14 cellular contexts compared by ENCODE assay signal in genomic region chr10:123584419-123584775, GRCh38.
DNase-seq lines count a peak whose midpoint lies in the region; ATAC-seq, FAIRE-seq and TF ChIP-seq lines count a peak whose summit lies in the region.
"Had no signal": no experiment of that assay in that cellular context is flagged by ENCODE, and none has a peak within 500 bp of the region (broad histone marks: within the 10 kb centered on the region; RNA-seq: fewer than 3 reads in every experiment).

No MANE protein-coding gene starts in this region.

- H3K9ac ChIP-seq in HepG2 (ENCODE audit: insufficient read depth, low read depth, low read length) (no peak overlapping the region), H1 (replicated peaks in 1 of 4; ENCODE audit: extremely low read depth in 1 of 4, low read depth in 3 of 4, low read length in 3 of 4) (no peak overlapping the region), mesendoderm (ENCODE audit: low read length) (no peak overlapping the region)
- H3K9ac ChIP-seq: BLaER1 treated with 17β-estradiol and CSF1 and Interleukin-3, amounts not matched to agents 10 nM and 100 nM had no signal

- no peak overlapping the region for H3K14ac ChIP-seq in H1 (ENCODE audit: insufficient read length)

- in situ Hi-C loops in HepG2 (cut with HindIII; ENCODE audit: extremely low pct_ligation_motif_present, low pct_unique_long_range_greater_than_20kb) = loop anchor here (5.0 to 10.0 kb wide), 2 partner anchors 383 to 800 kb away; no protein-coding TSS in a partner anchor

- TF ChIP-seq EP300 in HepG2 (IDR thresholded peaks at IDR 0.05; ENCODE audit: low read depth in 2 of 2, low read length in 2 of 2) (no peak), HepG2 (CRISPR knock-in tag; IDR thresholded peaks at IDR 0.05; ENCODE audit: borderline replicate concordance) (no peak), H1 (IDR thresholded peaks at IDR 0.05; ENCODE audit: borderline replicate concordance in 1 of 2, low read depth in 2 of 2, low read length in 2 of 2) (no peak)

- H2BK5ac ChIP-seq in H1 (ENCODE audit: low read depth, low read length) = no peak overlapping the region
- no peak overlapping the region for H2BK5ac ChIP-seq in mesendoderm (ENCODE audit: low read length)

- H3K36me3 ChIP-seq in HepG2 (replicated peaks in 1 of 2; ENCODE audit: control insufficient read depth in 1 of 2, insufficient read depth in 2 of 2, low read length in 2 of 2) (no peaks in the 10 kb centered on the region), right lobe of liver (no peaks in the 10 kb centered on the region), H1 (ENCODE audit: control insufficient read depth in 2 of 4, insufficient read depth in 4 of 4, low read length in 3 of 4) (no peaks in the 10 kb centered on the region), mesendoderm (ENCODE audit: control insufficient read depth, insufficient read depth, low read length) (no peaks in the 10 kb centered on the region)
- H3K36me3 ChIP-seq: BLaER1 treated with 17β-estradiol and CSF1 and Interleukin-3, amounts not matched to agents 10 nM and 100 nM had no signal

- no peak overlapping the region for H3K4me2 ChIP-seq in HepG2 (ENCODE audit: low read depth, low read length)
- H3K4me2 ChIP-seq in H1 (ENCODE audit: insufficient read depth in 1 of 2, low read depth in 2 of 2, low read length in 2 of 2) = no peak overlapping the region
- H3K4me2 ChIP-seq in mesendoderm (ENCODE audit: low read length) = no peak overlapping the region
- H3K4me2 ChIP-seq: BLaER1 treated with 17β-estradiol and CSF1 and Interleukin-3, amounts not matched to agents 10 nM and 100 nM; PC-9 had no signal

- H3K4me3 ChIP-seq in HepG2 (replicated peaks in 1 of 3; ENCODE audit: insufficient read depth in 1 of 3, low read depth in 2 of 3, low read length in 3 of 3) (no peak overlapping the region), right lobe of liver (no peak overlapping the region), H1 (ENCODE audit: extremely low read depth in 1 of 4, insufficient read depth in 2 of 4, low read depth in 3 of 4, low read length in 4 of 4) (no peak overlapping the region), mesendoderm (ENCODE audit: low read length) (no peak overlapping the region)
- H3K4me3 ChIP-seq: BLaER1 treated with 17β-estradiol and CSF1 and Interleukin-3, amounts not matched to agents 10 nM and 100 nM; PC-9 had no signal

- H4K8ac ChIP-seq in H1 (ENCODE audit: extremely low read depth, insufficient read depth, low read length) (no peak overlapping the region), mesendoderm (ENCODE audit: low read depth, low read length) (no peak overlapping the region)

- H2AK5ac ChIP-seq in H1 (ENCODE audit: low read depth, low read length) (no peak overlapping the region), mesendoderm (ENCODE audit: low read length) (no peak overlapping the region)

- no peaks in the 10 kb centered on the region for H4K20me1 ChIP-seq in HepG2 (ENCODE audit: insufficient read depth, low read length)
- no peaks in the 10 kb centered on the region for H4K20me1 ChIP-seq in H1 (replicated peaks in 1 of 2; ENCODE audit: control insufficient read depth in 1 of 2, insufficient read depth in 2 of 2, low read length in 2 of 2)

- intact Hi-C loops in HepG2 (cut with micrococcal nuclease; ENCODE audit: unreplicated experiment) (no loop called here), right lobe of liver (cut with DNase I) (loop anchor here (5.0 kb wide), 1 partner anchor 383 kb away; no protein-coding TSS in a partner anchor)

- POLR2A ChIA-PET in HepG2 (lab: Yijun Ruan, JAX) (no interaction called here), H1 (lab: Charles Lee; ENCODE audit: partially characterized antibody) (no interaction called here)

- DNase-seq in HepG2 (ENCODE audit: low spot score) (no peak), right lobe of liver (no peak), H1 (ENCODE audit: low read depth in 1 of 2, low spot score in 2 of 2) (peak in 1 of 2 experiments; percentile 54), mesendoderm (peak; percentile 40), RCC 7860 (ENCODE audit: low spot score) (no peak), MV-4-11 (lab: John Stamatoyannopoulos, UW) (no peak), HuH-7.5 (ENCODE audit: low spot score) (no peak)
- DNase-seq: CD8-positive, alpha-beta memory T cell; GF-D8 had no signal

- H3K79me2 ChIP-seq in HepG2 (ENCODE audit: insufficient read depth, low read length) = no peaks in the 10 kb centered on the region
- H3K79me2 ChIP-seq in H1 (ENCODE audit: control insufficient read depth in 1 of 2, insufficient read depth in 2 of 2, low read length in 2 of 2) = no peaks in the 10 kb centered on the region
- H3K79me2 ChIP-seq in mesendoderm (ENCODE audit: control insufficient read depth, insufficient read depth, low read length) = no peaks in the 10 kb centered on the region

- FAIRE-seq in HepG2 (lab: Jason Lieb, UNC) (no peak), H1 (lab: Jason Lieb, UNC) (no peak), RCC 7860 (lab: Jason Lieb, UNC) (no peak)
- FAIRE-seq: A204.1, GM12891, H54 had no signal

- H3K23me2 ChIP-seq in H1 (ENCODE audit: low read depth, low read length) = no peaks in the 10 kb centered on the region; the same call in 1 of the 2 replicates

- H3K27ac ChIP-seq in HepG2 (ENCODE audit: extremely low read length, insufficient read depth, low read length) = no peak overlapping the region
- H3K27ac ChIP-seq in right lobe of liver = no peak overlapping the region
- H3K27ac ChIP-seq in H1 (ENCODE audit: low read depth, low read length) = no peak overlapping the region
- no peak overlapping the region for H3K27ac ChIP-seq in mesendoderm (ENCODE audit: low read depth, low read length)
- H3K27ac ChIP-seq: BLaER1 treated with 17β-estradiol and CSF1 and Interleukin-3, amounts not matched to agents 10 nM and 100 nM; PC-9 had no signal

- no peak overlapping the region for H3K56ac ChIP-seq in H1 (replicated peaks; ENCODE audit: insufficient read length, low read depth, low read length)
- H3K56ac ChIP-seq in mesendoderm (ENCODE audit: low read length) = no peak overlapping the region

- H3K18ac ChIP-seq in H1 (ENCODE audit: extremely low read depth, low read length) (peak overlapping the region; percentile 21; the same call in 1 of the 2 replicates), mesendoderm (ENCODE audit: low read length) (no peak overlapping the region)

- H3K9me3 ChIP-seq in HepG2 (ENCODE audit: low read length) = no peaks in the 10 kb centered on the region
- no peaks in the 10 kb centered on the region for H3K9me3 ChIP-seq in right lobe of liver
- H3K9me3 ChIP-seq in H1 (ENCODE audit: insufficient read depth in 2 of 2, low read depth in 1 of 2, low read length in 1 of 2) = no peaks in the 10 kb centered on the region
- H3K9me3 ChIP-seq: BLaER1 treated with 17β-estradiol and CSF1 and Interleukin-3, amounts not matched to agents 10 nM and 100 nM had no signal

- H2BK20ac ChIP-seq in H1 (ENCODE audit: low read length) = 0 out of 2 replicates have a peak overlapping the region, but pooled peaks have one; percentile 66

- H4K5ac ChIP-seq in H1 (ENCODE audit: insufficient read length, low read depth, low read length) (no peak overlapping the region), mesendoderm (ENCODE audit: low read length) (no peak overlapping the region)

- 78% methylated on average over 6 of the region's 12 CpGs for WGBS in HepG2 (ENCODE audit: low lambda C conversion rate)
- 50% methylated on average over 1 of the region's 12 CpGs for WGBS in right lobe of liver (ENCODE audit: insufficient coverage, low coverage, low lambda C conversion rate, missing lambda C conversion rate)
- 93% methylated on average over 11 of the region's 12 CpGs; no CpG with 5 or more reads in 1 of the 2 experiments for WGBS in H1 (ENCODE audit: extremely low coverage in 1 of 2, insufficient coverage in 1 of 2, insufficient read length in 1 of 2, insufficient replicate concordance in 2 of 2, low coverage in 1 of 2, low lambda C conversion rate in 2 of 2, missing lambda C conversion rate in 1 of 2), 2 experiments
- no CpG with 5 or more reads among the region's 12 CpGs for WGBS in mesendoderm (ENCODE audit: extremely low coverage, insufficient coverage, low lambda C conversion rate)

- CTCF ChIA-PET in HepG2 (lab: Yijun Ruan, JAX; ENCODE audit: low intra/inter-chr PET ratio, low total read pairs) = interaction anchor here (3.7 kb wide), 1 partner anchor 382 kb away, joined by 64 read pairs; no protein-coding TSS in a partner anchor
- CTCF ChIA-PET in H1 (lab: Charles Lee; ENCODE audit: partially characterized antibody) = interaction anchor here (0.7 to 14.2 kb wide), 23 partner anchors 10 to 633 kb away, joined by 3 to 401 read pairs (median 4); partner anchors contain the start of gene GPR26

- H3K23ac ChIP-seq in H1 (ENCODE audit: insufficient read length) (no peak overlapping the region), mesendoderm (ENCODE audit: low read length) (no peak overlapping the region)

- peak overlapping the region; percentile 53; the same call in 1 of the 2 replicates for H2BK12ac ChIP-seq in H1 (ENCODE audit: low read depth, low read length)

- ATAC-seq in HepG2 = no peak
- no peak for ATAC-seq in right lobe of liver

- no peak overlapping the region for H2AFZ ChIP-seq in HepG2 (ENCODE audit: low read length)
- 0 out of 2 replicates have a peak overlapping the region, but pooled peaks have one; percentile 69 for H2AFZ ChIP-seq in H1 (ENCODE audit: low read length)
- H2AFZ ChIP-seq: PC-9 had no signal

- TF ChIP-seq RAD21 in HepG2 (CRISPR knock-in tag; IDR thresholded peaks at IDR 0.05) (no peak), H1 (IDR thresholded peaks at IDR 0.05 in 1 of 2, conservative IDR thresholded peaks at IDR 0.05 in 1 of 2; ENCODE audit: low read depth in 2 of 2, low read length in 2 of 2) (peak; percentile 34 to 40; a peak in 3 of 4 replicates)

- TF ChIP-seq POLR2A in HepG2 (IDR thresholded peaks at IDR 0.05; ENCODE audit: insufficient read depth in 1 of 2, low read depth in 2 of 2, low read length in 2 of 2) = no peak
- TF ChIP-seq POLR2A in right lobe of liver (IDR thresholded peaks at IDR 0.05) = no peak
- TF ChIP-seq POLR2A in H1 (IDR thresholded peaks at IDR 0.05; ENCODE audit: control extremely low read depth in 1 of 2, low read depth in 2 of 2, low read length in 2 of 2) = no peak

- TF ChIP-seq CTCF in HepG2 (CRISPR knock-in tag; IDR thresholded peaks at IDR 0.05) (peak; percentile 12; the same call in 1 of the 2 replicates), right lobe of liver (IDR thresholded peaks at IDR 0.05) (no peak), H1 (IDR thresholded peaks at IDR 0.05; ENCODE audit: control extremely low read depth in 1 of 3, insufficient read depth in 1 of 3, low read depth in 1 of 3, low read length in 3 of 3) (peak; percentile 28 to 46 (median 34))

- H2BK15ac ChIP-seq in H1 (ENCODE audit: low read length) (peak overlapping the region; percentile 96), mesendoderm (replicated peaks; ENCODE audit: low read depth) (no peak overlapping the region)

- H3K4ac ChIP-seq in H1 (replicated peaks; ENCODE audit: insufficient read length, low read depth, low read length) = no peak overlapping the region
- no peak overlapping the region for H3K4ac ChIP-seq in mesendoderm (ENCODE audit: low read depth, low read length)

- H2BK120ac ChIP-seq in H1 (replicated peaks; ENCODE audit: low read depth, low read length) (no peak overlapping the region), mesendoderm (ENCODE audit: low read depth, low read length) (no peak overlapping the region)

- H3K4me1 ChIP-seq in HepG2 (ENCODE audit: insufficient read depth, low read length) (peaks cover 7% of the 10 kb centered on the region; the same call in 1 of the 2 replicates), right lobe of liver (no peaks in the 10 kb centered on the region), H1 (replicated peaks in 1 of 4; ENCODE audit: control insufficient read depth in 3 of 4, insufficient read depth in 4 of 4, low read length in 3 of 4) (peaks cover 0 to 22% (median 13%) of the 10 kb centered on the region in 4 experiments; a peak in 6 of 7 replicates), mesendoderm (ENCODE audit: control insufficient read depth, low read depth, low read length) (no peaks in the 10 kb centered on the region)
- H3K4me1 ChIP-seq: BLaER1 treated with 17β-estradiol and CSF1 and Interleukin-3, amounts not matched to agents 10 nM and 100 nM had no signal

- H4K91ac ChIP-seq in H1 (replicated peaks; ENCODE audit: insufficient read length, low read length) = peak overlapping the region; percentile 13

- H3K27me3 ChIP-seq in HepG2 (ENCODE audit: control insufficient read depth in 1 of 2, insufficient read depth in 2 of 2, low read length in 2 of 2) = peaks cover 4 to 15% of the 10 kb centered on the region in 2 experiments; a peak in 3 of 5 replicates
- H3K27me3 ChIP-seq in right lobe of liver = peaks cover 0 to 15% of the 10 kb centered on the region in 2 donors
- peaks cover 0 to 10% (median 2%) of the 10 kb centered on the region in 4 experiments; a peak in 4 of 7 replicates for H3K27me3 ChIP-seq in H1 (replicated peaks in 1 of 4; ENCODE audit: control insufficient read depth in 3 of 4, extremely low read depth in 1 of 4, insufficient read depth in 3 of 4, low read length in 3 of 4)
- H3K27me3 ChIP-seq in mesendoderm (ENCODE audit: insufficient read depth, low read length, poor library complexity) = no peaks in the 10 kb centered on the region

- BruUV-seq in HepG2 (replicated peaks; lab: Mats Ljungman, UMichigan) = no TSS peak

- H3K79me1 ChIP-seq in H1 (ENCODE audit: low read depth, low read length) (no peaks in the 10 kb centered on the region), mesendoderm (ENCODE audit: low read length) (no peaks in the 10 kb centered on the region)

Comparison
In these comparisons a context has a peak if more than half of its experiments do, and no peak if none do; other contexts are left out.
1. CTCF ChIP-seq: peak in HepG2 (single experiment) and H1 (3 of 3); none in right lobe of liver (0 of 4).
2. Of the 41 proteins assayed by ChIP-seq in both HepG2 and H1: peak only in HepG2: none; only in H1: RAD21; in both: CTCF; in neither: 39.